ENCODE assay signal across 8 cellular contexts in genomic region chr3:141485578-141486415, GRCh38. TPM values are rescaled to one million over a fixed set of nuclear protein-coding genes. Genes with fewer than 3 reads are reported as not detected.
DNase-seq lines count a peak whose midpoint lies in the region; ATAC-seq and TF ChIP-seq lines count a peak whose summit lies in the region.

No MANE protein-coding gene starts in this region.

- peak overlapping the region; percentile 90 for H3K27ac ChIP-seq in PC-9
- H3K27ac ChIP-seq in upper lobe of right lung: peak overlapping the region; percentile 56

- H3K4me3 ChIP-seq in H7 (ENCODE audit: insufficient read depth, low read depth, low read length) (peak overlapping the region; percentile 45), PC-9 (peak overlapping the region; percentile 64; the same call in 1 of the 2 replicates), choroid plexus epithelial cell (ENCODE audit: low read depth, low read length) (peak overlapping the region; percentile 64), upper lobe of right lung (peak overlapping the region; percentile 73)

- H3K27me3 ChIP-seq in H7 (ENCODE audit: control insufficient read depth, insufficient read depth, low read length): no peaks in the 10 kb centered on the region
- no peaks in the 10 kb centered on the region for H3K27me3 ChIP-seq in PC-9 (ENCODE audit: insufficient read depth, low read depth)
- H3K27me3 ChIP-seq in upper lobe of right lung: no peaks in the 10 kb centered on the region

- POLR2A ChIA-PET in PC-9 (lab: Charles Lee; ENCODE audit: unreplicated experiment): interaction anchor here (0.6 to 0.7 kb wide), 3 partner anchors 311 to 511 kb away, joined by 4 to 9 read pairs (median 5); no protein-coding TSS in a partner anchor

- H4K20me1 ChIP-seq in PC-9 (ENCODE audit: insufficient read depth): 0 out of 2 replicates have a peak, but pooled peaks cover 3% of the 10 kb centered on the region

- DNase-seq in H7 (no peak), PC-9 (peak; percentile 49 to 98), choroid plexus epithelial cell (ENCODE audit: low read depth) (peak; percentile 61), lung microvascular endothelial cell (ENCODE audit: low read depth in 2 of 2) (peak; percentile 32 to 92), upper lobe of right lung (no peak), NCI-H2081 (lab: John Stamatoyannopoulos, UW) (no peak)

- no peak for TF ChIP-seq CTCF in PC-9 (conservative IDR thresholded peaks at IDR 0.05)
- no peak for TF ChIP-seq CTCF in choroid plexus epithelial cell (conservative IDR thresholded peaks at IDR 0.05; ENCODE audit: low read depth, low read length)
- TF ChIP-seq CTCF in upper lobe of right lung (IDR thresholded peaks at IDR 0.05): no peak

- H3K4me1 ChIP-seq in PC-9 (replicated peaks; ENCODE audit: insufficient read depth) (peaks cover 59% of the 10 kb centered on the region), upper lobe of right lung (peaks cover 13% of the 10 kb centered on the region)

- peaks cover 44% of the 10 kb centered on the region for H3F3A ChIP-seq in PC-9 (ENCODE audit: insufficient read depth, low read depth)

- no TSS peak for BruUV-seq in PC-9 (replicated peaks; lab: Mats Ljungman, UMichigan)

- ATAC-seq in upper lobe of right lung (no peak), GM21515 (IDR thresholded peaks at IDR 0.05; ENCODE audit: unreplicated experiment) (no peak), HG03045 (IDR thresholded peaks at IDR 0.05; ENCODE audit: unreplicated experiment) (no peak)

- H3K36me3 ChIP-seq in H7 (replicated peaks; ENCODE audit: control insufficient read depth, insufficient read depth, low read length) (no peaks in the 10 kb centered on the region), PC-9 (ENCODE audit: low read depth) (no peaks in the 10 kb centered on the region), upper lobe of right lung (no peaks in the 10 kb centered on the region)

- H3K9me3 ChIP-seq in PC-9 (ENCODE audit: insufficient read depth, low read depth): no peaks in the 10 kb centered on the region
- no peaks in the 10 kb centered on the region for H3K9me3 ChIP-seq in upper lobe of right lung

- CTCF ChIA-PET in PC-9 (lab: Charles Lee): interaction anchor here (0.7 kb wide), 2 partner anchors 174 to 254 kb away, joined by 3 to 4 read pairs; partner anchors contain the start of gene PXYLP1

- peaks cover 30% of the 10 kb centered on the region for H3K79me2 ChIP-seq in PC-9 (ENCODE audit: low read depth)

- H3K9me2 ChIP-seq in PC-9 (ENCODE audit: insufficient read depth): no peaks in the 10 kb centered on the region

- peak overlapping the region; percentile 83 for H2AFZ ChIP-seq in PC-9

- peak overlapping the region; percentile 88 for H3K4me2 ChIP-seq in PC-9

- intact Hi-C loops in PC-9 (cut with micrococcal nuclease; ENCODE audit: unreplicated experiment) (loop anchor here (2.0 to 10.0 kb wide), 2 partner anchors 25 to 389 kb away; partner anchors contain the start of gene ATP1B3), upper lobe of right lung (cut with DNase I) (no loop called here)

RNA-seq across cellular contexts. Expression of gene RASA2, which starts 1.0 kb away (rescaled TPM):
- 11.6 and 17.9 TPM in 2 replicates for total RNA-seq in H7 (2014; rRNA removed; shearing (Covaris generic))
- 17.1 and 18.4 TPM in 2 replicates for total RNA-seq in PC-9 (2021)
- 5.4 and 7.3 TPM in 2 replicates for total RNA-seq in lung microvascular endothelial cell
- 30.3 TPM for total RNA-seq in upper lobe of right lung

Comparison
In these comparisons a context has a peak if more than half of its experiments do, and no peak if none do; other contexts are left out.
1. DNase-seq: peak in PC-9 (2 of 2), choroid plexus epithelial cell (single experiment) and lung microvascular endothelial cell (2 of 2); none in H7 (single experiment), upper lobe of right lung (single experiment) and NCI-H2081 (0 of 2).
2. Peak in every context shown above with its lines, with median percentiles within 50 percentile points of each other: H3K4me3 ChIP-seq.